18 cellular contexts compared by ENCODE assay signal in genomic region chr7:155663942-155664341, GRCh38. TPM values are rescaled to one million over a fixed set of nuclear protein-coding genes. Genes with fewer than 3 reads are reported as not detected.
A peak's percentile ranks its signal among the peaks of the same experiment; 100 is the strongest.
DNase-seq lines count a peak whose midpoint lies in the region; ATAC-seq, FAIRE-seq and TF ChIP-seq lines count a peak whose summit lies in the region.
"Had no signal": no experiment of that assay in that cellular context is flagged by ENCODE, and none has a peak within 500 bp of the region (broad histone marks: within the 10 kb centered on the region; RNA-seq: fewer than 3 reads in every experiment).

No MANE protein-coding gene starts in this region.

- no peak for TF ChIP-seq POLR2A in A549 (IDR thresholded peaks at IDR 0.05; ENCODE audit: low read length)
- no peak for TF ChIP-seq POLR2A in upper lobe of left lung (IDR thresholded peaks at IDR 0.05)

- DNase-seq in A549 (ENCODE audit: low read depth in 1 of 2, low spot score in 1 of 2) (no peak), OCI-LY7 (ENCODE audit: low spot score) (no peak), progenitor cell of endocrine pancreas (ENCODE audit: low spot score, unreplicated experiment) (no peak), SKM-1 treated with dmso at 0.1 percent for 144 hours (lab: John Stamatoyannopoulos, UW; ENCODE audit: unreplicated experiment) (no peak), upper lobe of left lung (no peak)
- DNase-seq in CD4-positive, alpha-beta T cell: no peak
- no peak for DNase-seq in effector memory CD8-positive, alpha-beta T cell
- DNase-seq in stimulated activated naive B cell treated with anti-CD40 and anti-IgM and Interleukin-4, amounts not matched to agents 10 μg/mL and 1 μg/mL and 100 μg/mL, for 72 hours: no peak
- DNase-seq: CD8-positive, alpha-beta memory T cell; COR-L47; DMS 273 treated with DMSO at 0.1 percent for 48 hours; GF-D8; H9 had no signal

- H2AFZ ChIP-seq in OCI-LY7 (ENCODE audit: low read length): no peak overlapping the region

- CTCF ChIA-PET in A549 (lab: Yijun Ruan, JAX): interaction anchor here (1.3 kb wide), 1 partner anchor 20 kb away, joined by 4 read pairs; the partner anchor contains the start of gene RBM33
- CTCF ChIA-PET in CD4-positive, alpha-beta T cell (lab: Charles Lee): no interaction called here
- CTCF ChIA-PET in OCI-LY7 (lab: Charles Lee; ENCODE audit: unreplicated experiment): no interaction called here

- H3K4me3 ChIP-seq in A549 (no peak overlapping the region), OCI-LY7 (ENCODE audit: low read depth, low read length, poor library complexity, severe bottlenecking) (no peak overlapping the region), upper lobe of left lung (no peak overlapping the region)
- H3K4me3 ChIP-seq: BLaER1 had no signal

- TF ChIP-seq EP300 in A549 (IDR thresholded peaks at IDR 0.05) (no peak), upper lobe of left lung (IDR thresholded peaks at IDR 0.05) (no peak)

- FAIRE-seq in A549 (lab: Jason Lieb, UNC): no peak
- FAIRE-seq: A204.1, H1, HTR-8/SVneo had no signal

- H3K4me2 ChIP-seq in A549: no peak overlapping the region
- H3K4me2 ChIP-seq in OCI-LY7 (ENCODE audit: low read length): peak overlapping the region; percentile 2; the same call in 1 of the 2 replicates
- H3K4me2 ChIP-seq: BLaER1, KMS-11 had no signal

- POLR2A ChIA-PET in A549 (lab: Yijun Ruan, JAX) (interaction anchor here (1.0 kb wide), 1 partner anchor 20 kb away, joined by 6 read pairs; the partner anchor contains the start of gene RBM33), OCI-LY7 (lab: Charles Lee) (interaction anchor here (1.1 to 1.6 kb wide), 3 partner anchors 21 to 59 kb away, joined by 3 to 4 read pairs (median 3); no protein-coding TSS in a partner anchor)
- POLR2A ChIA-PET in CD4-positive, alpha-beta T cell (lab: Charles Lee): interaction anchor here (1.4 kb wide), 1 partner anchor 20 kb away, joined by 4 read pairs; the partner anchor contains the start of gene RBM33

- H3K4me1 Mint-ChIP-seq in CD4-positive, alpha-beta T cell (ENCODE audit: low read depth): peaks cover 89% of the 10 kb centered on the region
- peaks cover 57 to 80% of the 10 kb centered on the region in 2 donors for H3K4me1 Mint-ChIP-seq in effector memory CD8-positive, alpha-beta T cell (ENCODE audit: low read depth in 2 of 2)
- peaks cover 6% of the 10 kb centered on the region for H3K4me1 Mint-ChIP-seq in progenitor cell of endocrine pancreas (ENCODE audit: low read depth)
- H3K4me1 Mint-ChIP-seq in stimulated activated naive B cell treated with anti-CD40 and anti-IgM and Interleukin-4, amounts not matched to agents 10 μg/mL and 1 μg/mL and 100 μg/mL, for 72 hours: peaks cover 47 to 79% of the 10 kb centered on the region in 2 donors

- H3K4me3 Mint-ChIP-seq in CD4-positive, alpha-beta T cell: no peak overlapping the region
- H3K4me3 Mint-ChIP-seq in effector memory CD8-positive, alpha-beta T cell: no peak overlapping the region
- no peak overlapping the region for H3K4me3 Mint-ChIP-seq in progenitor cell of endocrine pancreas (ENCODE audit: low read depth)
- no peak overlapping the region for H3K4me3 Mint-ChIP-seq in stimulated activated naive B cell treated with anti-CD40 and anti-IgM and Interleukin-4, amounts not matched to agents 10 μg/mL and 1 μg/mL and 100 μg/mL, for 72 hours
- H3K4me3 Mint-ChIP-seq: H9 had no signal

- no peak for ATAC-seq in A549
- ATAC-seq in CD4-positive, alpha-beta T cell (ENCODE audit: poor library complexity): no peak
- no peak for ATAC-seq in effector memory CD8-positive, alpha-beta T cell (replicated peaks)
- no peak for ATAC-seq in upper lobe of left lung (ENCODE audit: low FRiP score in 2 of 2)
- no peak for ATAC-seq in stimulated activated naive B cell treated with anti-CD40 and anti-IgM and Interleukin-4, amounts not matched to agents 10 μg/mL and 1 μg/mL and 100 μg/mL, for 72 hours (replicated peaks)

- WGBS in A549 (ENCODE audit: missing lambda C conversion rate): 69% methylated on average over 4 of the region's 4 CpGs
- WGBS in upper lobe of left lung, 2 donors: 68 to 74% methylated on average over 4 of the region's 4 CpGs

- no peaks in the 10 kb centered on the region for H3K27me3 Mint-ChIP-seq in CD4-positive, alpha-beta T cell
- no peaks in the 10 kb centered on the region for H3K27me3 Mint-ChIP-seq in effector memory CD8-positive, alpha-beta T cell
- H3K27me3 Mint-ChIP-seq in progenitor cell of endocrine pancreas: no peaks in the 10 kb centered on the region
- no peaks in the 10 kb centered on the region for H3K27me3 Mint-ChIP-seq in stimulated activated naive B cell treated with anti-CD40 and anti-IgM and Interleukin-4, amounts not matched to agents 10 μg/mL and 1 μg/mL and 100 μg/mL, for 72 hours
- H3K27me3 Mint-ChIP-seq: CD8-positive, alpha-beta memory T cell had no signal

- H3K4me1 ChIP-seq in A549 (peaks cover 33% of the 10 kb centered on the region), OCI-LY7 (ENCODE audit: insufficient read depth, low read length, poor library complexity, severe bottlenecking) (peaks cover 59% of the 10 kb centered on the region), upper lobe of left lung (peaks cover 35 to 63% (median 44%) of the 10 kb centered on the region in 4 donors)

- TF ChIP-seq RAD21 in A549 (conservative IDR thresholded peaks at IDR 0.05 in 1 of 2, IDR thresholded peaks at IDR 0.05 in 1 of 2): no peak

- peak overlapping the region; percentile 18 for H3K27ac Mint-ChIP-seq in CD4-positive, alpha-beta T cell
- peak overlapping the region; percentile 32 to 54 for H3K27ac Mint-ChIP-seq in effector memory CD8-positive, alpha-beta T cell
- no peak overlapping the region for H3K27ac Mint-ChIP-seq in progenitor cell of endocrine pancreas
- no peak overlapping the region for H3K27ac Mint-ChIP-seq in stimulated activated naive B cell treated with anti-CD40 and anti-IgM and Interleukin-4, amounts not matched to agents 10 μg/mL and 1 μg/mL and 100 μg/mL, for 72 hours
- H3K27ac Mint-ChIP-seq: H9 had no signal

- no peak overlapping the region for H3K27ac ChIP-seq in A549
- no peak overlapping the region for H3K27ac ChIP-seq in CD4-positive, alpha-beta T cell (ENCODE audit: low read depth, low read length)
- no peak overlapping the region for H3K27ac ChIP-seq in OCI-LY7 (ENCODE audit: low read depth, low read length, poor library complexity, severe bottlenecking)
- no peak overlapping the region for H3K27ac ChIP-seq in upper lobe of left lung
- H3K27ac ChIP-seq: BLaER1, KMS-11 had no signal

- TF ChIP-seq CTCF in A549 (IDR thresholded peaks at IDR 0.05) (no peak), OCI-LY7 (conservative IDR thresholded peaks at IDR 0.05; ENCODE audit: low read length) (no peak), progenitor cell of endocrine pancreas (IDR thresholded peaks at IDR 0.05; ENCODE audit: unreplicated experiment) (no peak), upper lobe of left lung (IDR thresholded peaks at IDR 0.05) (no peak)
- no peak for TF ChIP-seq CTCF in CD4-positive, alpha-beta T cell (IDR thresholded peaks at IDR 0.05)

- no peaks in the 10 kb centered on the region for H3K27me3 ChIP-seq in CD4-positive, alpha-beta T cell (ENCODE audit: control insufficient read depth, insufficient read depth, low read length)
- no peaks in the 10 kb centered on the region for H3K27me3 ChIP-seq in upper lobe of left lung
- H3K27me3 ChIP-seq: BLaER1 had no signal

- peaks cover 82% of the 10 kb centered on the region for H4K20me1 ChIP-seq in OCI-LY7 (ENCODE audit: insufficient read depth, low read length)

- H3K9me3 ChIP-seq in A549 (no peaks in the 10 kb centered on the region), OCI-LY7 (ENCODE audit: low read length) (peaks cover 11% of the 10 kb centered on the region; the same call in 1 of the 2 replicates), upper lobe of left lung (no peaks in the 10 kb centered on the region)
- no peaks in the 10 kb centered on the region for H3K9me3 ChIP-seq in CD4-positive, alpha-beta T cell (ENCODE audit: control insufficient read depth, low read length)

- BruUV-seq in OCI-LY7 (replicated peaks; lab: Mats Ljungman, UMichigan): no TSS peak

- H3K9me3 Mint-ChIP-seq in CD4-positive, alpha-beta T cell: no peaks in the 10 kb centered on the region
- H3K9me3 Mint-ChIP-seq in effector memory CD8-positive, alpha-beta T cell: no peaks in the 10 kb centered on the region
- H3K9me3 Mint-ChIP-seq in progenitor cell of endocrine pancreas (ENCODE audit: low read depth): peaks cover 8% of the 10 kb centered on the region
- peaks cover 3 to 4% of the 10 kb centered on the region in 2 donors for H3K9me3 Mint-ChIP-seq in stimulated activated naive B cell treated with anti-CD40 and anti-IgM and Interleukin-4, amounts not matched to agents 10 μg/mL and 1 μg/mL and 100 μg/mL, for 72 hours
- H3K9me3 Mint-ChIP-seq: H9 had no signal

- intact Hi-C loops in CD4-positive, alpha-beta T cell (cut with DNase I, micrococcal nuclease): no loop called here
- intact Hi-C loops in OCI-LY7 (cut with micrococcal nuclease; ENCODE audit: unreplicated experiment): no loop called here

- H3K36me3 Mint-ChIP-seq in CD4-positive, alpha-beta T cell (ENCODE audit: low read depth): peaks cover 68% of the 10 kb centered on the region
- H3K36me3 Mint-ChIP-seq in effector memory CD8-positive, alpha-beta T cell (ENCODE audit: insufficient read depth): peaks cover 25% of the 10 kb centered on the region
- H3K36me3 Mint-ChIP-seq in progenitor cell of endocrine pancreas (ENCODE audit: insufficient read depth): peaks cover 9% of the 10 kb centered on the region
- peaks cover 12 to 36% of the 10 kb centered on the region in 2 donors for H3K36me3 Mint-ChIP-seq in stimulated activated naive B cell treated with anti-CD40 and anti-IgM and Interleukin-4, amounts not matched to agents 10 μg/mL and 1 μg/mL and 100 μg/mL, for 72 hours

- no peaks in the 10 kb centered on the region for H3K9me2 ChIP-seq in OCI-LY7 (ENCODE audit: insufficient read depth, low read length)

- H3K36me3 ChIP-seq in OCI-LY7 (ENCODE audit: insufficient read depth, low read length): peaks cover 73% of the 10 kb centered on the region
- H3K36me3 ChIP-seq in upper lobe of left lung: peaks cover 0 to 6% (median 0%) of the 10 kb centered on the region in 4 donors

- H3K79me2 ChIP-seq in OCI-LY7 (ENCODE audit: insufficient read depth, low read depth, low read length): peaks cover 100% of the 10 kb centered on the region

TF ChIP-seq in A549, 52 proteins besides CTCF, POLR2A, EP300 and RAD21:
- TF ChIP-seq JUNB (IDR thresholded peaks at IDR 0.05) (no peak), MAFK (IDR thresholded peaks at IDR 0.05; ENCODE audit: partially characterized antibody) (peak; percentile 49)

RNA-seq across cellular contexts. Expression of gene RBM33, which starts 19.5 kb away (rescaled TPM):
- polyA plus RNA-seq in A549 (2011; rRNA removed) (19.5 and 21.9 TPM in 2 replicates), A549 (2017; fragmentation: RNase III; extraction: RNeasy Plus Mini Kit Qiagen cat#74134 plus additional on column Dnase treatment) (21.7 to 22.1 TPM (median 21.7 TPM) in 3 replicates)
- polyA plus RNA-seq in A549 (2012; cell fraction: cytosol; rRNA removed): 9.1 and 9.9 TPM in 2 replicates
- polyA plus RNA-seq in A549 (2012; cell fraction: nucleus; rRNA removed): 31.2 and 46.0 TPM in 2 replicates
- polyA minus RNA-seq in A549 (2011; rRNA and poly(A)+ RNA removed): 23.8 and 27.3 TPM in 2 replicates
- total RNA-seq in CD4-positive, alpha-beta T cell: 100 to 1,000 TPM; 178 to 184 TPM
- total RNA-seq in OCI-LY7 (2014; rRNA removed; shearing (Covaris generic)): 67.6 and 79.2 TPM in 2 replicates
- total RNA-seq in OCI-LY7 (2022) (127 and 150 TPM in 2 replicates), progenitor cell of endocrine pancreas (79.4 and 80.1 TPM in 2 replicates), upper lobe of left lung (100 to 1,000 TPM in 1 of 6 donors, 10 to 100 TPM in 5; 40.6 to 179 (median 76.4) TPM)

Comparison
In these comparisons a context has a peak if more than half of its experiments do, and no peak if none do; other contexts are left out.
1. H3K27ac Mint-ChIP-seq: peak in CD4-positive, alpha-beta T cell (single experiment) and effector memory CD8-positive, alpha-beta T cell (2 of 2); none in progenitor cell of endocrine pancreas (single experiment) and stimulated activated naive B cell treated with anti-CD40 and anti-IgM and Interleukin-4, amounts not matched to agents 10 μg/mL and 1 μg/mL and 100 μg/mL, for 72 hours (single experiment).